ENCODE assay signal across 2 cellular contexts in genomic region chr1:186848509-186849130, GRCh38.
TF ChIP-seq lines count a peak whose summit lies in the region.

No MANE protein-coding gene starts in this region.

TF ChIP-seq in GM12878, 131 proteins besides CTCF, POLR2A, EP300 and RAD21:
- TF ChIP-seq POLR2AphosphoS5 (IDR thresholded peaks at IDR 0.05; ENCODE audit: low read length) (no peak), NRF1 (conservative IDR thresholded peaks at IDR 0.05; ENCODE audit: low read depth, low read length) (no peak), ZNF217 (IDR thresholded peaks at IDR 0.05) (no peak), MEF2A (IDR thresholded peaks at IDR 0.05; ENCODE audit: insufficient read depth, low read depth, low read length) (no peak)
TF ChIP-seq in GM12878: peak in this region for 0.

TF ChIP-seq in HepG2, 621 proteins besides CTCF, POLR2A, EP300 and RAD21:
- TF ChIP-seq SMC3 (IDR thresholded peaks at IDR 0.05; ENCODE audit: low read length): no peak
- no peak for TF ChIP-seq ZNF839 (CRISPR knock-in tag; IDR thresholded peaks at IDR 0.05; ENCODE audit: borderline replicate concordance)
- no peak for TF ChIP-seq FOXP1 (IDR thresholded peaks at IDR 0.05)
- TF ChIP-seq FOXP1 (CRISPR knock-in tag; IDR thresholded peaks at IDR 0.05): 0 out of 2 replicates have a peak, but pooled peaks have one; percentile 44
- no peak for TF ChIP-seq ZNF431 (CRISPR knock-in tag; IDR thresholded peaks at IDR 0.05; ENCODE audit: borderline replicate concordance, low read depth)
- TF ChIP-seq NR2F1 (CRISPR knock-in tag; IDR thresholded peaks at IDR 0.05): no peak
- TF ChIP-seq MAFK (conservative IDR thresholded peaks at IDR 0.05 in 1 of 2, IDR thresholded peaks at IDR 0.05 in 1 of 2; ENCODE audit: low read length in 2 of 2): peak in 1 of 2 experiments; percentile 20; a peak in 1 of 4 replicates
- no peak for TF ChIP-seq ELF4 (CRISPR knock-in tag; IDR thresholded peaks at IDR 0.05; ENCODE audit: borderline replicate concordance)
- no peak for TF ChIP-seq SRF (IDR thresholded peaks at IDR 0.05; ENCODE audit: low read depth, low read length)
- TF ChIP-seq FOSL2 (CRISPR knock-in tag; IDR thresholded peaks at IDR 0.05): peak; percentile 6; the same call in 1 of the 2 replicates
